ENCODE assay signal across 17 cellular contexts in genomic region chr5:73587923-73588322, GRCh38.
DNase-seq lines count a peak whose midpoint lies in the region; ATAC-seq and TF ChIP-seq lines count a peak whose summit lies in the region.
"Had no signal": no experiment of that assay in that cellular context is flagged by ENCODE, and none has a peak within 500 bp of the region (broad histone marks: within the 10 kb centered on the region; RNA-seq: fewer than 3 reads in every experiment).

No MANE protein-coding gene starts in this region.

- no peak for TF ChIP-seq CTCF in MM.1S (IDR thresholded peaks at IDR 0.05; ENCODE audit: low read length)

- no peaks in the 10 kb centered on the region for H3K79me2 ChIP-seq in MM.1S (ENCODE audit: low read length)

- no peak overlapping the region for H3K9ac ChIP-seq in MM.1S (ENCODE audit: low read length)

- H3K27me3 ChIP-seq in MM.1S (replicated peaks; ENCODE audit: insufficient read depth, low read length), result no peaks in the 10 kb centered on the region
- H3K27me3 ChIP-seq: esophagus muscularis mucosa had no signal

- H3K36me3 ChIP-seq in MM.1S (replicated peaks; ENCODE audit: insufficient read depth, low read length), result no peaks in the 10 kb centered on the region

- no peaks in the 10 kb centered on the region for H3K9me3 ChIP-seq in MM.1S (replicated peaks; ENCODE audit: insufficient read depth, low read length)
- H3K9me3 ChIP-seq: esophagus muscularis mucosa had no signal

- H3K4me1 ChIP-seq in MM.1S (ENCODE audit: low read length), result peaks cover 17% of the 10 kb centered on the region

- peak; percentile 77 for ATAC-seq in GM19043 (IDR thresholded peaks at IDR 0.05; ENCODE audit: low read depth, unreplicated experiment)
- peak; percentile 79 for ATAC-seq in GM21515 (IDR thresholded peaks at IDR 0.05; ENCODE audit: unreplicated experiment)
- peak; percentile 71 for ATAC-seq in HG03064 (IDR thresholded peaks at IDR 0.05; ENCODE audit: low read depth, unreplicated experiment)
- no peak for ATAC-seq in GM18870 (IDR thresholded peaks at IDR 0.05; ENCODE audit: unreplicated experiment)
- ATAC-seq: HepG2, left lobe of liver had no signal

- H3K4me3 ChIP-seq in MM.1S (ENCODE audit: low read length), result no peak overlapping the region
- H3K4me3 ChIP-seq: esophagus muscularis mucosa had no signal

- DNase-seq in MM.1S, result peak; percentile 69
- no peak for DNase-seq in activated naive CD4-positive, alpha-beta T cell treated with anti-CD3 and anti-CD28 coated beads, Interleukin-2, amount 50 U/mL, for 16 hours
- no peak for DNase-seq in central memory CD4-positive, alpha-beta T cell
- no peak for DNase-seq in NCI-H69 (lab: John Stamatoyannopoulos, UW)
- DNase-seq: activated CD4-positive, alpha-beta T cell treated with anti-CD3 and anti-CD28 coated beads, Interleukin-2, amount 50 U/mL, for 1 hour; caudate nucleus; DND-41; NCI-H187 treated with DMSO at 0.1 percent for 48 hours; NCI-H446 treated with DMSO at 0.1 percent for 48 hours; retina had no signal

- H4K20me1 ChIP-seq in MM.1S (ENCODE audit: insufficient read depth, low read length), result no peaks in the 10 kb centered on the region

- H3K4me2 ChIP-seq in MM.1S (ENCODE audit: low read depth, low read length), result peak overlapping the region; percentile 34; the same call in 1 of the 2 replicates

- H2AFZ ChIP-seq in MM.1S (ENCODE audit: low read length), result no peak overlapping the region

- no peaks in the 10 kb centered on the region for H3K9me2 ChIP-seq in MM.1S (replicated peaks; ENCODE audit: insufficient read depth, low read length)

- H3K27ac ChIP-seq in MM.1S (ENCODE audit: low read length), result peak overlapping the region; percentile 16; the same call in 1 of the 2 replicates
- H3K27ac ChIP-seq: esophagus muscularis mucosa had no signal

- H3F3A ChIP-seq in MM.1S (ENCODE audit: insufficient read depth, low read length), result peaks cover 11% of the 10 kb centered on the region
